Comparison of ENCODE assay signal across 9 cellular contexts in the genomic region with DNA sequence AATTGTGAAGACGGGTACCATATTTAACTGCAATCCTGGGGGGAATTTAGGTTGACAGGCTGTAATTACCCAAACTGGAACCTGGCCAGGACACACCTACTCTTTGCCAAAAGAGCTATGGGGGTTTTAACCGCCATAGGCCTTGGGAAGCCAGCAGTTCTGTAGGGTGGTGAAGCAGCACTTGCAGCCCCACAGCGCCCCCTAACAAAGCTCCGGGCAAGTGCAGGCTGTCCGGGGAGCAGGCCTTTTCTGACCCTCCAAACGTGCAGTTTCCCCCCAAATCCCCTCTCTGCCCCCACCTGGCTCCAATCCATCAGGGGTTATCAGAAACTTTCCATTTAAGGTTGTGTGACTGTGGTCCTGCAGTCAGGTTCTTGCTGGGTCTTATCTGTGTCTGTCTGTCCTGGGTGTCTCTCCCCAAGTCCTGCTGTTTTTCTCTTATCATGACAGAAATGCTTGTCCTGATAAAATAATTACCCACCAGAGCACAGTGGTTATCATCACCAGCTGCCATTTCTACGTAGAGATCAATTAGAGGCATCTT.
DNase-seq lines count a peak whose midpoint lies in the region; ATAC-seq and TF ChIP-seq lines count a peak whose summit lies in the region.
"Had no signal": no experiment of that assay in that cellular context is flagged by ENCODE, and none has a peak within 500 bp of the region (broad histone marks: within the 10 kb centered on the region; RNA-seq: fewer than 3 reads in every experiment).

No MANE protein-coding gene starts in this region.

- DNase-seq in DMS53 (lab: John Stamatoyannopoulos, UW) (peak; percentile 61), DMS53 treated with DMSO at 0.1 percent for 48 hours (lab: John Stamatoyannopoulos, UW; ENCODE audit: unreplicated experiment) (no peak), NCI-H2171 (lab: John Stamatoyannopoulos, UW) (peak; percentile 29), heart right ventricle (peak; percentile 6 to 27)
- peak; percentile 62 for DNase-seq in activated CD8-positive, alpha-beta T cell treated with anti-CD3 and anti-CD28 coated beads for 36 hours
- peak; percentile 26 to 45 for DNase-seq in stimulated activated CD4-positive, alpha-beta T cell treated with anti-CD3 and anti-CD28 coated beads, Interleukin-4, amount 100 ng/mL, for 48 hours (ENCODE audit: low read depth in 2 of 2)

- H3K4me1 Mint-ChIP-seq in activated CD8-positive, alpha-beta T cell treated with anti-CD3 and anti-CD28 coated beads for 36 hours (ENCODE audit: low read depth), result no peaks in the 10 kb centered on the region

- intact Hi-C loops in activated CD8-positive, alpha-beta T cell treated with anti-CD3 and anti-CD28 coated beads for 36 hours (cut with micrococcal nuclease), result no loop called here
- intact Hi-C loops in heart right ventricle (cut with DNase I), result loop anchor here in 7 of 10 donors (5.0 to 10.0 kb wide), 5 partner anchors 357 to 400 kb away; no protein-coding TSS in a partner anchor

- no peak overlapping the region for H3K27ac Mint-ChIP-seq in activated CD8-positive, alpha-beta T cell treated with anti-CD3 and anti-CD28 coated beads for 36 hours

- POLR2A ChIA-PET in activated CD8-positive, alpha-beta T cell treated with anti-CD3 and anti-CD28 coated beads for 36 hours (lab: Charles Lee), result no interaction called here

- ATAC-seq in activated CD8-positive, alpha-beta T cell treated with anti-CD3 and anti-CD28 coated beads for 36 hours, result no peak
- peak in 2 of 8 donors; percentile 55 to 61 for ATAC-seq in heart right ventricle
- no peak for ATAC-seq in HG03045 (IDR thresholded peaks at IDR 0.05; ENCODE audit: unreplicated experiment)
- no peak for ATAC-seq in GM18861 (IDR thresholded peaks at IDR 0.05; ENCODE audit: unreplicated experiment)

- peak; percentile 31 for TF ChIP-seq CTCF in activated CD8-positive, alpha-beta T cell treated with anti-CD3 and anti-CD28 coated beads for 36 hours (IDR thresholded peaks at IDR 0.05)
- TF ChIP-seq CTCF in heart right ventricle (IDR thresholded peaks at IDR 0.05), result peak in 8 of 9 donors; percentile 22 to 53 (median 42)

- H3K27ac ChIP-seq in heart right ventricle, result no peak overlapping the region
- H3K27ac ChIP-seq: suprapubic skin had no signal

- H3K9me3 ChIP-seq in heart right ventricle, result no peaks in the 10 kb centered on the region
- H3K9me3 ChIP-seq: suprapubic skin had no signal

- CTCF ChIA-PET in activated CD8-positive, alpha-beta T cell treated with anti-CD3 and anti-CD28 coated beads for 36 hours (lab: Charles Lee), result interaction anchor here (0.6 to 1.8 kb wide), 12 partner anchors 17 to 1112 kb away, joined by 3 to 6 read pairs (median 4); no protein-coding TSS in a partner anchor

- H3K36me3 Mint-ChIP-seq in activated CD8-positive, alpha-beta T cell treated with anti-CD3 and anti-CD28 coated beads for 36 hours (ENCODE audit: low read depth), result no peaks in the 10 kb centered on the region

- no peak overlapping the region for H3K4me3 Mint-ChIP-seq in activated CD8-positive, alpha-beta T cell treated with anti-CD3 and anti-CD28 coated beads for 36 hours

- H3K9me3 Mint-ChIP-seq in activated CD8-positive, alpha-beta T cell treated with anti-CD3 and anti-CD28 coated beads for 36 hours, result no peaks in the 10 kb centered on the region

- H3K27me3 Mint-ChIP-seq in activated CD8-positive, alpha-beta T cell treated with anti-CD3 and anti-CD28 coated beads for 36 hours, result no peaks in the 10 kb centered on the region

- H3K4me1 ChIP-seq in heart right ventricle, result peaks cover 0 to 6% (median 0%) of the 10 kb centered on the region in 9 donors
- H3K4me1 ChIP-seq: suprapubic skin had no signal

- H3K36me3 ChIP-seq in heart right ventricle, result no peaks in the 10 kb centered on the region
- H3K36me3 ChIP-seq: suprapubic skin had no signal

- H3K4me3 ChIP-seq in heart right ventricle, result no peak overlapping the region
- H3K4me3 ChIP-seq: suprapubic skin had no signal

- peaks cover 0 to 32% (median 0%) of the 10 kb centered on the region in 7 donors for H3K27me3 ChIP-seq in heart right ventricle
- H3K27me3 ChIP-seq: suprapubic skin had no signal

- 43 to 61% methylated on average over 7 of the region's 7 CpGs for WGBS in heart right ventricle, 2 donors
